In genomic region chr3:53102601-53103147, GRCh38 we compare ENCODE assay signal across 10 cellular contexts. TPM values are rescaled to one million over a fixed set of nuclear protein-coding genes. Genes with fewer than 3 reads are reported as not detected.
DNase-seq lines count a peak whose midpoint lies in the region; ATAC-seq, FAIRE-seq and TF ChIP-seq lines count a peak whose summit lies in the region.
"Had no signal": no experiment of that assay in that cellular context is flagged by ENCODE, and none has a peak within 500 bp of the region (broad histone marks: within the 10 kb centered on the region; RNA-seq: fewer than 3 reads in every experiment).

No MANE protein-coding gene starts in this region.

- no peak for FAIRE-seq in D721Med (lab: Jason Lieb, UNC)
- FAIRE-seq: bronchial epithelial cell had no signal

- H3K27ac Mint-ChIP-seq in stimulated activated effector memory CD8-positive, alpha-beta T cell treated with anti-CD3 and anti-CD28 coated beads, Interleukin-12 subunit alpha, Interleukin-12 subunit beta, amount 100 ng/mL, for 72 hours = peak overlapping the region; percentile 84

- H3K9me3 ChIP-seq in uterus = no peaks in the 10 kb centered on the region
- H3K9me3 ChIP-seq: psoas muscle had no signal

- no peaks in the 10 kb centered on the region for H3K27me3 ChIP-seq in uterus

- ATAC-seq in GM21360 (IDR thresholded peaks at IDR 0.05; ENCODE audit: unreplicated experiment) = peak; percentile 69
- peak; percentile 63 for ATAC-seq in HG03520 (IDR thresholded peaks at IDR 0.05; ENCODE audit: unreplicated experiment)
- peak; percentile 97 for ATAC-seq in stimulated activated effector memory CD8-positive, alpha-beta T cell treated with anti-CD3 and anti-CD28 coated beads, Interleukin-12 subunit alpha, Interleukin-12 subunit beta, amount 100 ng/mL, for 72 hours

- H3K36me3 ChIP-seq in uterus = no peaks in the 10 kb centered on the region

- no peaks in the 10 kb centered on the region for H3K9me3 Mint-ChIP-seq in stimulated activated effector memory CD8-positive, alpha-beta T cell treated with anti-CD3 and anti-CD28 coated beads, Interleukin-12 subunit alpha, Interleukin-12 subunit beta, amount 100 ng/mL, for 72 hours

- DNase-seq in GM12864 (ENCODE audit: low read depth) (peak; percentile 15), uterus (no peak), D721Med (ENCODE audit: insufficient read length, low spot score) (no peak), NCI-H748 treated with DMSO at 0.1 percent for 48 hours (lab: John Stamatoyannopoulos, UW) (no peak)
- peak; percentile 2 for DNase-seq in activated effector memory CD4-positive, alpha-beta T cell treated with Interleukin-2 at 50 U/mL for 16 hours
- DNase-seq in stimulated activated effector memory CD8-positive, alpha-beta T cell treated with anti-CD3 and anti-CD28 coated beads, Interleukin-12 subunit alpha, Interleukin-12 subunit beta, amount 100 ng/mL, for 72 hours (ENCODE audit: low spot score in 2 of 2) = peak in 1 of 2 donors; percentile 65
- DNase-seq: psoas muscle had no signal

- TF ChIP-seq POLR2A in uterus (IDR thresholded peaks at IDR 0.05) = no peak

- H3K4me1 ChIP-seq in uterus = no peaks in the 10 kb centered on the region
- H3K4me1 ChIP-seq: psoas muscle had no signal

- H3K36me3 Mint-ChIP-seq in stimulated activated effector memory CD8-positive, alpha-beta T cell treated with anti-CD3 and anti-CD28 coated beads, Interleukin-12 subunit alpha, Interleukin-12 subunit beta, amount 100 ng/mL, for 72 hours = peaks cover 96% of the 10 kb centered on the region

- H3K4me1 Mint-ChIP-seq in stimulated activated effector memory CD8-positive, alpha-beta T cell treated with anti-CD3 and anti-CD28 coated beads, Interleukin-12 subunit alpha, Interleukin-12 subunit beta, amount 100 ng/mL, for 72 hours = peaks cover 17% of the 10 kb centered on the region

- no peak overlapping the region for H3K4me3 ChIP-seq in GM12864 (ENCODE audit: low read depth, low read length)
- no peak overlapping the region for H3K4me3 ChIP-seq in uterus
- H3K4me3 ChIP-seq: psoas muscle had no signal

- intact Hi-C loops in uterus (cut with DNase I; ENCODE audit: low total_unique reads) = no loop called here

- TF ChIP-seq CTCF in GM12864 (IDR thresholded peaks at IDR 0.05; ENCODE audit: low read depth, low read length, missing control alignments) (no peak), uterus (IDR thresholded peaks at IDR 0.05) (no peak), D721Med (IDR thresholded peaks at IDR 0.05; ENCODE audit: insufficient read depth, missing control alignments) (no peak)

- H3K27ac ChIP-seq in uterus = no peak overlapping the region
- H3K27ac ChIP-seq: psoas muscle had no signal

- peak overlapping the region; percentile 38 for H3K4me3 Mint-ChIP-seq in stimulated activated effector memory CD8-positive, alpha-beta T cell treated with anti-CD3 and anti-CD28 coated beads, Interleukin-12 subunit alpha, Interleukin-12 subunit beta, amount 100 ng/mL, for 72 hours

RNA-seq across cellular contexts. Expression of gene RFT1, which starts 27.6 kb away (rescaled TPM):
- total RNA-seq in uterus = 10 to 100 TPM; 13.1 to 38.2 (median 16.5) TPM

RNA-seq across cellular contexts. Expression of gene SFMBT1, which starts 56.8 kb away (rescaled TPM):
- total RNA-seq in uterus = 10 to 100 TPM in 3 of 4 donors, 1 to 10 TPM in 1; 3.3 to 37.9 (median 15.1) TPM

RNA-seq across cellular contexts. Expression of gene PRKCD, which starts 58.3 kb away (rescaled TPM):
- total RNA-seq in uterus = 10 to 100 TPM in 2 of 4 donors, 1 to 10 TPM in 1, under 1 TPM in 1; under 0.01 to 16.8 (median 12.6) TPM

Comparison
In these comparisons a context has a peak if more than half of its experiments do, and no peak if none do; other contexts are left out.
1. DNase-seq: peak in GM12864 (single experiment) and activated effector memory CD4-positive, alpha-beta T cell treated with Interleukin-2 at 50 U/mL for 16 hours (single experiment); none in uterus (0 of 2), D721Med (single experiment) and NCI-H748 treated with DMSO at 0.1 percent for 48 hours (single experiment).
2. Peak in every context shown above with its lines, with median percentiles within 50 percentile points of each other: ATAC-seq.